Comparison of ENCODE assay signal across 8 cellular contexts in genomic region chr22:29202231-29203192, GRCh38. TPM values are rescaled to one million over a fixed set of nuclear protein-coding genes. Genes with fewer than 3 reads are reported as not detected.
DNase-seq lines count a peak whose midpoint lies in the region; ATAC-seq, FAIRE-seq and TF ChIP-seq lines count a peak whose summit lies in the region.

No MANE protein-coding gene starts in this region.

- H2BK120ac ChIP-seq in IMR-90 (ENCODE audit: low read depth, low read length): peak overlapping the region; percentile 78

- H3K36me3 ChIP-seq in IMR-90 (ENCODE audit: control insufficient read depth, insufficient read depth, low read length) (no peaks in the 10 kb centered on the region), duodenal mucosa (ENCODE audit: control insufficient read depth in 1 of 2, insufficient read depth in 2 of 2, low read length in 2 of 2) (no peaks in the 10 kb centered on the region)

- H4K8ac ChIP-seq in IMR-90 (ENCODE audit: low read depth in 2 of 2, low read length in 2 of 2): peak overlapping the region; percentile 42 to 91; a peak in 3 of 4 replicates

- H3K4me2 ChIP-seq in IMR-90 (ENCODE audit: low read depth, low read length): peak overlapping the region; percentile 11; the same call in 1 of the 2 replicates

- H3K4me3 ChIP-seq in IMR-90 (ENCODE audit: insufficient read depth, low read depth, low read length): no peak overlapping the region
- H3K4me3 ChIP-seq in duodenal mucosa (ENCODE audit: low read depth in 1 of 2, low read length in 2 of 2): no peak overlapping the region

- peak overlapping the region; percentile 28 for H4K5ac ChIP-seq in IMR-90 (ENCODE audit: low read depth, low read length)

- no peaks in the 10 kb centered on the region for H3K36me3 Mint-ChIP-seq in activated B cell treated with CpG ODN at 0.5 μM for 24 hours (ENCODE audit: low read depth)
- no peaks in the 10 kb centered on the region for H3K36me3 Mint-ChIP-seq in naive thymus-derived CD8-positive, alpha-beta T cell

- H3K9ac ChIP-seq in IMR-90 (ENCODE audit: low read depth, low read length) (no peak overlapping the region), duodenal mucosa (ENCODE audit: low read depth in 1 of 2, low read length in 2 of 2) (no peak overlapping the region)

- H3K27me3 ChIP-seq in IMR-90 (ENCODE audit: control insufficient read depth, insufficient read depth, low read length): peaks cover 13% of the 10 kb centered on the region
- H3K27me3 ChIP-seq in duodenal mucosa (ENCODE audit: control insufficient read depth in 1 of 2, insufficient read depth in 2 of 2, low read length in 2 of 2): peaks cover 8% of the 10 kb centered on the region in 2 donors

- H3K4me1 Mint-ChIP-seq in activated B cell treated with CpG ODN at 0.5 μM for 24 hours: peaks cover 17% of the 10 kb centered on the region
- peaks cover 11 to 36% (median 21%) of the 10 kb centered on the region in 4 donors for H3K4me1 Mint-ChIP-seq in naive thymus-derived CD8-positive, alpha-beta T cell

- peaks cover 56% of the 10 kb centered on the region for H3K27me3 Mint-ChIP-seq in activated B cell treated with CpG ODN at 0.5 μM for 24 hours
- peaks cover 12 to 75% (median 24%) of the 10 kb centered on the region in 5 donors for H3K27me3 Mint-ChIP-seq in naive thymus-derived CD8-positive, alpha-beta T cell

- ATAC-seq in GM21381 (IDR thresholded peaks at IDR 0.05; ENCODE audit: unreplicated experiment): peak; percentile 75
- peak; percentile 40 for ATAC-seq in IMR-90 (ENCODE audit: low read depth)
- peak; percentile 79 for ATAC-seq in activated B cell treated with CpG ODN at 0.5 μM for 24 hours (ENCODE audit: low read depth)
- ATAC-seq in naive thymus-derived CD8-positive, alpha-beta T cell: peak; percentile 65 to 76

- H3K18ac ChIP-seq in IMR-90 (ENCODE audit: low read depth, low read length): no peak overlapping the region

- no peak; the same call in 1 of the 2 replicates for TF ChIP-seq RAD21 in IMR-90 (IDR thresholded peaks at IDR 0.05; ENCODE audit: low read length)

- in situ Hi-C loops in IMR-90 (cut with MboI; ENCODE audit: low sequenced_read_pairs): no loop called here

- dilution Hi-C loops in IMR-90 (cut with HindIII; ENCODE audit: low sequenced_read_pairs, unreplicated experiment): no loop called here

- whole genome bisulfite sequencing in IMR-90 (ENCODE audit: extremely low coverage in 2 of 2, insufficient read length in 1 of 2), 2 experiments: 73% methylated on average over 3 of the region's 23 CpGs; no CpG with 5 or more reads in 1 of the 2 experiments

- peak overlapping the region; percentile 28 for H2BK5ac ChIP-seq in IMR-90 (ENCODE audit: low read depth, low read length, poor library complexity, severe bottlenecking)

- peak overlapping the region; percentile 78 for H4K91ac ChIP-seq in IMR-90 (ENCODE audit: insufficient read depth, low read depth, low read length)

- peak overlapping the region; percentile 23; the same call in 2 of the 3 replicates for H2BK15ac ChIP-seq in IMR-90 (ENCODE audit: low read depth, low read length)

- TF ChIP-seq CTCF in IMR-90 (conservative IDR thresholded peaks at IDR 0.05; ENCODE audit: low read depth, low read length) (peak; percentile 38), activated B cell treated with CpG ODN at 0.5 μM for 24 hours (IDR thresholded peaks at IDR 0.05) (no peak)

- peak overlapping the region; percentile 82 for H2BK20ac ChIP-seq in IMR-90 (ENCODE audit: low read depth, low read length)

- intact Hi-C loops in IMR-90 (cut with micrococcal nuclease) (loop anchor here (2.0 kb wide), 1 partner anchor 42 kb away; no protein-coding TSS in a partner anchor), activated B cell treated with CpG ODN at 0.5 μM for 24 hours (cut with micrococcal nuclease) (loop anchor here (5.0 to 10.0 kb wide), 2 partner anchors 45 to 128 kb away; partner anchors contain the start of gene KREMEN1)

- peak overlapping the region; percentile 82 for H2AK5ac ChIP-seq in IMR-90 (ENCODE audit: low read depth, low read length)

- peaks cover 15% of the 10 kb centered on the region for H3K9me1 ChIP-seq in IMR-90 (ENCODE audit: insufficient read depth, low read length)

- H3K4ac ChIP-seq in IMR-90 (ENCODE audit: low read depth, low read length): peak overlapping the region; percentile 71

- peak overlapping the region; percentile 85 for H2AFZ ChIP-seq in IMR-90 (replicated peaks; ENCODE audit: low read length, poor library complexity)

- peak overlapping the region; percentile 16; the same call in 1 of the 2 replicates for H3K23ac ChIP-seq in IMR-90 (ENCODE audit: low read depth, low read length)

- no peak overlapping the region for H3K27ac Mint-ChIP-seq in activated B cell treated with CpG ODN at 0.5 μM for 24 hours
- peak overlapping the region in 5 of 10 donors; percentile 41 to 78 (median 48) for H3K27ac Mint-ChIP-seq in naive thymus-derived CD8-positive, alpha-beta T cell

- POLR2A ChIA-PET in IMR-90 (lab: Charles Lee; ENCODE audit: unreplicated experiment) (interaction anchor here (0.5 to 0.6 kb wide), 2 partner anchors 27 to 60 kb away, joined by 3 read pairs; no protein-coding TSS in a partner anchor), activated B cell treated with CpG ODN at 0.5 μM for 24 hours (lab: Charles Lee) (interaction anchor here (0.6 to 1.8 kb wide), 2 partner anchors 31 to 35 kb away, joined by 3 to 6 read pairs; no protein-coding TSS in a partner anchor)
- POLR2A ChIA-PET in naive thymus-derived CD8-positive, alpha-beta T cell (lab: Charles Lee): no interaction called here

- no TSS peak for BruUV-seq in IMR-90 (replicated peaks; lab: Mats Ljungman, UMichigan)

- FAIRE-seq in urothelium cell line (lab: Jason Lieb, UNC): peak; percentile 84

- H3K79me1 ChIP-seq in IMR-90 (ENCODE audit: low read depth in 1 of 2, low read length in 2 of 2): no peaks in the 10 kb centered on the region

- DNase-seq in GF-D8 (lab: John Stamatoyannopoulos, UW): peak; percentile 87
- DNase-seq in IMR-90: peak; percentile 55
- no peak for DNase-seq in activated B cell treated with CpG ODN at 0.5 μM for 24 hours
- peak in 5 of 10 donors; percentile 11 to 46 (median 17) for DNase-seq in naive thymus-derived CD8-positive, alpha-beta T cell
- no peak for DNase-seq in urothelium cell line (ENCODE audit: low spot score)
- DNase-seq in NCI-H2196 treated with DMSO at 0.1 percent for 48 hours (lab: John Stamatoyannopoulos, UW; ENCODE audit: unreplicated experiment): no peak

- H3K9me3 ChIP-seq in IMR-90 (ENCODE audit: control insufficient read depth, insufficient read depth, low read length) (no peaks in the 10 kb centered on the region), duodenal mucosa (ENCODE audit: control insufficient read depth in 1 of 2, low read length in 2 of 2) (no peaks in the 10 kb centered on the region)

- H3K4me1 ChIP-seq in IMR-90 (ENCODE audit: control insufficient read depth, insufficient read depth, low read length) (peaks cover 9% of the 10 kb centered on the region; the same call in 1 of the 2 replicates), duodenal mucosa (ENCODE audit: control insufficient read depth in 1 of 2, insufficient read depth in 2 of 2, low read length in 2 of 2) (peaks cover 12 to 29% of the 10 kb centered on the region in 2 donors)

- peak overlapping the region; percentile 53; the same call in 1 of the 2 replicates for H3K14ac ChIP-seq in IMR-90 (replicated peaks; ENCODE audit: low read depth, low read length)

- CTCF ChIA-PET in IMR-90 (lab: Yijun Ruan, JAX) (interaction anchor here (0.6 to 1.9 kb wide), 6 partner anchors 20 to 275 kb away, joined by 3 to 9 read pairs (median 5); no protein-coding TSS in a partner anchor), activated B cell treated with CpG ODN at 0.5 μM for 24 hours (lab: Charles Lee) (interaction anchor here (1.3 to 2.2 kb wide), 4 partner anchors 35 to 162 kb away, joined by 4 to 5 read pairs (median 4); no protein-coding TSS in a partner anchor)

- peaks cover 2% of the 10 kb centered on the region for H3K9me3 Mint-ChIP-seq in activated B cell treated with CpG ODN at 0.5 μM for 24 hours
- H3K9me3 Mint-ChIP-seq in naive thymus-derived CD8-positive, alpha-beta T cell: no peaks in the 10 kb centered on the region

- peak overlapping the region; percentile 11 for H2AK9ac ChIP-seq in IMR-90 (replicated peaks; ENCODE audit: low read depth, low read length, poor library complexity)

- H3K27ac ChIP-seq in IMR-90 (ENCODE audit: insufficient read depth, low read length): no peak overlapping the region
- H3K27ac ChIP-seq in duodenal mucosa (ENCODE audit: low read depth, low read length): peak overlapping the region; percentile 62

- no peaks in the 10 kb centered on the region for H4K20me1 ChIP-seq in IMR-90 (ENCODE audit: insufficient read depth, low read length)

- no peak overlapping the region for H3K4me3 Mint-ChIP-seq in activated B cell treated with CpG ODN at 0.5 μM for 24 hours
- H3K4me3 Mint-ChIP-seq in naive thymus-derived CD8-positive, alpha-beta T cell: peak overlapping the region in 8 of 10 donors; percentile 18 to 64 (median 52)

- no peak overlapping the region; the same call in 1 of the 2 replicates for H3K56ac ChIP-seq in IMR-90 (ENCODE audit: extremely low read depth, insufficient read depth, low read length)

- TF ChIP-seq POLR2A in IMR-90 (IDR thresholded peaks at IDR 0.05; ENCODE audit: low read depth, low read length): no peak

TF ChIP-seq in IMR-90, 13 proteins besides CTCF, POLR2A, EP300 and RAD21:
- no peak for TF ChIP-seq RFX5 (IDR thresholded peaks at IDR 0.05; ENCODE audit: low read depth, low read length)
- TF ChIP-seq CEBPB (IDR thresholded peaks at IDR 0.05; ENCODE audit: low read depth, low read length): no peak
- no peak for TF ChIP-seq MXI1 (IDR thresholded peaks at IDR 0.05; ENCODE audit: borderline replicate concordance, low read depth, low read length)
- TF ChIP-seq RCOR1 (IDR thresholded peaks at IDR 0.05; ENCODE audit: insufficient replicate concordance, low read length): no peak
- TF ChIP-seq, protein P1, sequence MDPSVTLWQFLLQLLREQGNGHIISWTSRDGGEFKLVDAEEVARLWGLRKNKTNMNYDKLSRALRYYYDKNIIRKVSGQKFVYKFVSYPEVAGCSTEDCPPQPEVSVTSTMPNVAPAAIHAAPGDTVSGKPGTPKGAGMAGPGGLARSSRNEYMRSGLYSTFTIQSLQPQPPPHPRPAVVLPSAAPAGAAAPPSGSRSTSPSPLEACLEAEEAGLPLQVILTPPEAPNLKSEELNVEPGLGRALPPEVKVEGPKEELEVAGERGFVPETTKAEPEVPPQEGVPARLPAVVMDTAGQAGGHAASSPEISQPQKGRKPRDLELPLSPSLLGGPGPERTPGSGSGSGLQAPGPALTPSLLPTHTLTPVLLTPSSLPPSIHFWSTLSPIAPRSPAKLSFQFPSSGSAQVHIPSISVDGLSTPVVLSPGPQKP (IDR thresholded peaks at IDR 0.05; ENCODE audit: borderline replicate concordance, low read depth, low read length): no peak
- no peak for TF ChIP-seq NFE2L2 (IDR thresholded peaks at IDR 0.05; ENCODE audit: low read depth, low read length)

RNA-seq across cellular contexts. Expression of gene EMID1, which starts 3.2 kb away (rescaled TPM):
- total RNA-seq in IMR-90 (2012; rRNA removed): 0.28 and 0.54 TPM in 2 replicates
- polyA plus RNA-seq in IMR-90 (2012; rRNA removed): 1.2 and 1.3 TPM in 2 replicates
- 0.41 and 2.3 TPM in 2 replicates for polyA plus RNA-seq in IMR-90 (2012; cell fraction: cytosol; rRNA removed)
- 2.9 TPM in 2 replicates for polyA plus RNA-seq in IMR-90 (2012; cell fraction: nucleus; rRNA removed; ENCODE audit: low replicate concordance)
- total RNA-seq in activated B cell treated with CpG ODN at 0.5 μM for 24 hours: not detected in 2 replicates
- total RNA-seq in naive thymus-derived CD8-positive, alpha-beta T cell: not detected
- polyA plus RNA-seq in naive thymus-derived CD8-positive, alpha-beta T cell: not detected

Comparison
In these comparisons a context has a peak if more than half of its experiments do, and no peak if none do; other contexts are left out.
1. DNase-seq: peak in GF-D8 (single experiment) and IMR-90 (single experiment); none in activated B cell treated with CpG ODN at 0.5 μM for 24 hours (single experiment), urothelium cell line (single experiment) and NCI-H2196 treated with DMSO at 0.1 percent for 48 hours (single experiment).
2. Peak in every context shown above with its lines, with median percentiles within 50 percentile points of each other: ATAC-seq.